Comparison of ENCODE assay signal across 29 cellular contexts in genomic region chr20:54095824-54096223, GRCh38. TPM values are rescaled to one million over a fixed set of nuclear protein-coding genes. Genes with fewer than 3 reads are reported as not detected.
"Had no signal": no experiment of that assay in that cellular context is flagged by ENCODE, and none has a peak within 500 bp of the region (broad histone marks: within the 10 kb centered on the region; RNA-seq: fewer than 3 reads in every experiment).

No MANE protein-coding gene starts in this region.

- H3K4me2 ChIP-seq: neural progenitor cell, smooth muscle cell had no signal

- H2AFZ ChIP-seq: neural progenitor cell, parathyroid adenoma had no signal

- H3K4me1 ChIP-seq: parathyroid adenoma, psoas muscle, suprapubic skin, testis, tibial artery, transverse colon, upper lobe of right lung, vagina had no signal

- H3K9me3 ChIP-seq: ovary, psoas muscle, spleen, suprapubic skin, testis, tibial artery, transverse colon, upper lobe of right lung, vagina had no signal

- H3K36me3 ChIP-seq: neural progenitor cell, ovary, spleen, suprapubic skin, tibial artery, transverse colon, upper lobe of right lung, vagina had no signal

- DNase-seq: natural killer cell; occipital lobe; ovary; posterior cingulate gyrus; psoas muscle; right cardiac atrium; spleen; stimulated activated CD4-positive, alpha-beta T cell treated with anti-CD3 and anti-CD28 coated beads, Interleukin-12 subunit alpha, Interleukin-12 subunit beta, amount 100 ng/mL, for 4 hours; stimulated activated CD4-positive, alpha-beta T cell treated with anti-CD3 and anti-CD28 coated beads, Interleukin-1b, Interleukin-23, amount 100 ng/mL, for 48 hours; stimulated activated CD4-positive, alpha-beta T cell treated with anti-CD3 and anti-CD28 coated beads, Interleukin-4, amount 100 ng/mL, for 1 hour; stimulated activated CD4-positive, alpha-beta T cell treated with anti-CD3 and anti-CD28 coated beads, Interleukin-4, amount 100 ng/mL, for 4 hours; stimulated activated CD8-positive, alpha-beta memory T cell treated with anti-CD3 and anti-CD28 coated beads, Interleukin-4, amount 100 ng/mL, for 48 hours; stimulated activated naive CD4-positive, alpha-beta T cell; stimulated activated naive CD8-positive, alpha-beta T cell treated with anti-CD3 and anti-CD28 coated beads, Interleukin-15, amount 100 ng/mL, for 72 hours; stimulated activated naive CD8-positive, alpha-beta T cell treated with anti-CD3 and anti-CD28 coated beads, Interleukin-15, Interleukin-2, amounts not matched to agents 100 U/mL and 50 U/mL, for 24 hours; substantia nigra; testis; tibial artery; transverse colon; upper lobe of right lung had no signal

- H3K27me3 ChIP-seq: neural progenitor cell, ovary, suprapubic skin, testis, transverse colon, upper lobe of right lung, vagina had no signal

- H3K9ac ChIP-seq: neural progenitor cell, parathyroid adenoma had no signal

- H3K4me3 ChIP-seq: neural progenitor cell, ovary, psoas muscle, skin epidermis, smooth muscle cell, spleen, suprapubic skin, testis, tibial artery, transverse colon, upper lobe of right lung, vagina had no signal

- H3K79me2 ChIP-seq: parathyroid adenoma had no signal

- ATAC-seq: natural killer cell; psoas muscle; right cardiac atrium; stimulated activated memory B cell treated with anti-CD40 and anti-IgM and Interleukin-4, amounts not matched to agents 10 μg/mL and 1 μg/mL and 100 μg/mL, for 72 hours; stimulated activated naive CD8-positive, alpha-beta T cell treated with anti-CD3 and anti-CD28 coated beads, Interleukin-15, amount 100 ng/mL, for 72 hours; stimulated activated naive CD8-positive, alpha-beta T cell treated with anti-CD3 and anti-CD28 coated beads, Interleukin-15, Interleukin-2, amounts not matched to agents 100 U/mL and 50 U/mL, for 24 hours; upper lobe of right lung had no signal

- H3K27ac ChIP-seq: neural progenitor cell, ovary, parathyroid adenoma, psoas muscle, skin epidermis, spleen, suprapubic skin, testis, tibial artery, transverse colon, upper lobe of right lung, vagina had no signal

RNA-seq across cellular contexts. Expression of gene BCAS1, which starts 25.4 kb away (rescaled TPM):
- total RNA-seq: osteoblast had no signal
- polyA plus RNA-seq: neural cell had no signal
